Comparison of ENCODE assay signal across 17 cellular contexts in genomic region chr19:50882188-50882587, GRCh38. TPM values are rescaled to one million over a fixed set of nuclear protein-coding genes. Genes with fewer than 3 reads are reported as not detected.
DNase-seq lines count a peak whose midpoint lies in the region; ATAC-seq and TF ChIP-seq lines count a peak whose summit lies in the region.
"Had no signal": no experiment of that assay in that cellular context is flagged by ENCODE, and none has a peak within 500 bp of the region (broad histone marks: within the 10 kb centered on the region; RNA-seq: fewer than 3 reads in every experiment).

No MANE protein-coding gene starts in this region.

- DNase-seq in HCT116 (ENCODE audit: low read depth, low spot score) (no peak), OCI-LY7 (ENCODE audit: low spot score) (no peak), foreskin keratinocyte (no peak), HCEC 1CT (no peak), MV-4-11 (lab: John Stamatoyannopoulos, UW) (no peak)
- DNase-seq: GOT3, IMR-90, NCI-H1694, NCI-H2171, NCI-H446 treated with DMSO at 0.1 percent for 48 hours, NCI-H82, RPMI8226, SJCRH30 had no signal

- ATAC-seq in HCT116: peak; percentile 81
- no peak for ATAC-seq in foreskin keratinocyte
- ATAC-seq in HG03108 (IDR thresholded peaks at IDR 0.05; ENCODE audit: unreplicated experiment): no peak

- RAD21 ChIA-PET in HCT116 (lab: Charles Lee; ENCODE audit: low non-redundant PET in 1 of 2, low total read pairs in 2 of 2, uncharacterized antibody in 2 of 2, unreplicated experiment in 2 of 2): interaction anchor here in 1 of 2 experiments (0.9 kb wide), 1 partner anchor 40 kb away, joined by 4 read pairs; no protein-coding TSS in a partner anchor

- no peak overlapping the region for H3K9ac ChIP-seq in HCT116 (ENCODE audit: low read length)
- H3K9ac ChIP-seq: BLaER1 treated with 17β-estradiol and CSF1 and Interleukin-3, amounts not matched to agents 10 nM and 100 nM had no signal

- H3K9me2 ChIP-seq in DOHH2 (replicated peaks; ENCODE audit: control insufficient read depth, low read length) (no peaks in the 10 kb centered on the region), HCT116 (ENCODE audit: insufficient read depth) (no peaks in the 10 kb centered on the region), OCI-LY7 (ENCODE audit: insufficient read depth, low read length) (no peaks in the 10 kb centered on the region)

- H4K20me1 ChIP-seq in DOHH2 (ENCODE audit: control insufficient read depth, insufficient read depth, low read depth, low read length) (no peaks in the 10 kb centered on the region), HCT116 (ENCODE audit: insufficient read depth) (no peaks in the 10 kb centered on the region), OCI-LY7 (ENCODE audit: insufficient read depth, low read length) (no peaks in the 10 kb centered on the region)
- H4K20me1 ChIP-seq: BLaER1 treated with 17β-estradiol and CSF1 and Interleukin-3, amounts not matched to agents 10 nM and 100 nM had no signal

- H3K9me3 ChIP-seq in DOHH2 (ENCODE audit: control insufficient read depth, insufficient read depth, low read length) (no peaks in the 10 kb centered on the region), HCT116 (ENCODE audit: control insufficient read depth in 1 of 2, insufficient read depth in 1 of 2, low read depth in 1 of 2, low read length in 2 of 2) (no peaks in the 10 kb centered on the region), OCI-LY7 (ENCODE audit: low read length) (no peaks in the 10 kb centered on the region)
- H3K9me3 ChIP-seq: BLaER1 treated with 17β-estradiol and CSF1 and Interleukin-3, amounts not matched to agents 10 nM and 100 nM; SJCRH30 had no signal

- CTCF ChIA-PET in HCT116 (lab: Charles Lee): no interaction called here
- CTCF ChIA-PET in OCI-LY7 (lab: Charles Lee; ENCODE audit: unreplicated experiment): no interaction called here

- H3K4me2 ChIP-seq in DOHH2 (ENCODE audit: low read length) (no peak overlapping the region), HCT116 (ENCODE audit: low read length) (no peak overlapping the region), OCI-LY7 (ENCODE audit: low read length) (no peak overlapping the region)
- H3K4me2 ChIP-seq: BLaER1 treated with 17β-estradiol and CSF1 and Interleukin-3, amounts not matched to agents 10 nM and 100 nM had no signal

- H2AFZ ChIP-seq in HCT116 (ENCODE audit: low read depth, low read length, poor library complexity, severe bottlenecking) (no peak overlapping the region), OCI-LY7 (ENCODE audit: low read length) (no peak overlapping the region)

- TF ChIP-seq POLR2A in HCT116 (IDR thresholded peaks at IDR 0.05; ENCODE audit: borderline replicate concordance, extremely low read depth, insufficient read depth, insufficient read length): no peak

- no peaks in the 10 kb centered on the region for H3K36me3 ChIP-seq in DOHH2 (ENCODE audit: control insufficient read depth, low read length)
- H3K36me3 ChIP-seq in HCT116 (ENCODE audit: control insufficient read depth in 1 of 2, insufficient read depth in 2 of 2, low read length in 2 of 2): no peaks in the 10 kb centered on the region
- no peaks in the 10 kb centered on the region for H3K36me3 ChIP-seq in OCI-LY7 (ENCODE audit: insufficient read depth, low read length)
- H3K36me3 ChIP-seq: BLaER1 treated with 17β-estradiol and CSF1 and Interleukin-3, amounts not matched to agents 10 nM and 100 nM; SJCRH30 had no signal

- H3K27me3 ChIP-seq in DOHH2 (ENCODE audit: control insufficient read depth, low read length) (peaks cover 30% of the 10 kb centered on the region), HCT116 (ENCODE audit: insufficient read depth, low read length) (peaks cover 22% of the 10 kb centered on the region; the same call in 1 of the 2 replicates), foreskin keratinocyte (peaks cover 24% of the 10 kb centered on the region)
- H3K27me3 ChIP-seq: BLaER1 treated with 17β-estradiol and CSF1 and Interleukin-3, amounts not matched to agents 10 nM and 100 nM had no signal

- H3K4me1 ChIP-seq in DOHH2 (ENCODE audit: control insufficient read depth, low read length) (no peaks in the 10 kb centered on the region), HCT116 (ENCODE audit: control insufficient read depth in 1 of 2, insufficient read depth in 2 of 2, low read length in 2 of 2) (no peaks in the 10 kb centered on the region; a peak in 1 of 4 replicates), OCI-LY7 (ENCODE audit: insufficient read depth, low read length, poor library complexity, severe bottlenecking) (no peaks in the 10 kb centered on the region), foreskin keratinocyte (no peaks in the 10 kb centered on the region)
- H3K4me1 ChIP-seq: BLaER1 treated with 17β-estradiol and CSF1 and Interleukin-3, amounts not matched to agents 10 nM and 100 nM; SJCRH30 had no signal

- peak; percentile 54 for TF ChIP-seq CTCF in DOHH2 (IDR thresholded peaks at IDR 0.05; ENCODE audit: low read depth, low read length, poor library complexity, severe bottlenecking)
- TF ChIP-seq CTCF in HCT116 (IDR thresholded peaks at IDR 0.05 in 2 of 3, conservative IDR thresholded peaks at IDR 0.05 in 1 of 3; ENCODE audit: borderline replicate concordance in 1 of 3, insufficient read depth in 1 of 3, low read depth in 2 of 3, low read length in 2 of 3): peak; percentile 19 to 42 (median 39); a peak in 3 of 6 replicates
- TF ChIP-seq CTCF in OCI-LY7 (conservative IDR thresholded peaks at IDR 0.05; ENCODE audit: low read length): peak; percentile 58
- TF ChIP-seq CTCF in foreskin keratinocyte (conservative IDR thresholded peaks at IDR 0.05): peak; percentile 20

- intact Hi-C loops in HCT116 (cut with micrococcal nuclease) (no loop called here), OCI-LY7 (cut with micrococcal nuclease; ENCODE audit: unreplicated experiment) (no loop called here)

- BruUV-seq in HCT116 (replicated peaks; lab: Mats Ljungman, UMichigan) (no TSS peak), OCI-LY7 (replicated peaks; lab: Mats Ljungman, UMichigan) (no TSS peak)

- H3F3A ChIP-seq in DOHH2 (ENCODE audit: control insufficient read depth, insufficient read depth): no peaks in the 10 kb centered on the region

- H3K27ac ChIP-seq in DOHH2 (ENCODE audit: low read depth, low read length): no peak overlapping the region
- no peak overlapping the region for H3K27ac ChIP-seq in HCT116 (ENCODE audit: low read depth, low read length)
- H3K27ac ChIP-seq in OCI-LY7 (ENCODE audit: low read depth, low read length, poor library complexity, severe bottlenecking): no peak overlapping the region
- H3K27ac ChIP-seq in foreskin keratinocyte: no peak overlapping the region
- H3K27ac ChIP-seq: BLaER1 treated with 17β-estradiol and CSF1 and Interleukin-3, amounts not matched to agents 10 nM and 100 nM; SJCRH30 had no signal

- H3K79me2 ChIP-seq in DOHH2 (ENCODE audit: control insufficient read depth, low read length) (no peaks in the 10 kb centered on the region), HCT116 (ENCODE audit: insufficient read depth, low read length) (no peaks in the 10 kb centered on the region), OCI-LY7 (ENCODE audit: insufficient read depth, low read depth, low read length) (no peaks in the 10 kb centered on the region)

- H3K4me3 ChIP-seq in DOHH2 (ENCODE audit: low read length) (no peak overlapping the region), HCT116 (replicated peaks in 1 of 2; ENCODE audit: low read depth in 1 of 2, low read length in 2 of 2) (no peak overlapping the region), OCI-LY7 (ENCODE audit: low read depth, low read length, poor library complexity, severe bottlenecking) (no peak overlapping the region)
- H3K4me3 ChIP-seq: BLaER1 treated with 17β-estradiol and CSF1 and Interleukin-3, amounts not matched to agents 10 nM and 100 nM; SJCRH30 had no signal

- peak; percentile 29; the same call in 1 of the 2 replicates for TF ChIP-seq RAD21 in HCT116 (IDR thresholded peaks at IDR 0.05; ENCODE audit: low read depth)

- POLR2A ChIA-PET in HCT116 (lab: Charles Lee): interaction anchor here (1.0 kb wide), 1 partner anchor 43 kb away, joined by 3 read pairs; no protein-coding TSS in a partner anchor
- POLR2A ChIA-PET in OCI-LY7 (lab: Charles Lee): no interaction called here

TF ChIP-seq in HCT116, 20 proteins besides CTCF, POLR2A, EP300 and RAD21:
- TF ChIP-seq CBX3 (IDR thresholded peaks at IDR 0.05; ENCODE audit: low read depth) (no peak), EZH2 (IDR thresholded peaks at IDR 0.05) (no peak), TCF7L2 (IDR thresholded peaks at IDR 0.05; ENCODE audit: borderline replicate concordance, extremely low read depth, insufficient read depth, insufficient read length) (no peak)
TF ChIP-seq in HCT116: peak in this region for 0.

RNA-seq across cellular contexts. Expression of gene KLK2, which starts 8.9 kb away (rescaled TPM):
- total RNA-seq in HCT116 (2021; ENCODE audit: unreplicated experiment) (not detected), OCI-LY7 (2022) (not detected in 2 replicates), foreskin keratinocyte (not detected in 2 replicates)
- polyA plus RNA-seq in HCT116 (2012): not detected in 2 replicates
- not detected in 2 replicates for total RNA-seq in OCI-LY7 (2014; rRNA removed; shearing (Covaris generic))
- polyA plus RNA-seq in foreskin keratinocyte: not detected in 2 replicates
- total RNA-seq: IMR-90, SJCRH30 had no signal
- polyA plus RNA-seq: IMR-90 had no signal

RNA-seq across cellular contexts. Expression of gene KLK3, which starts 27.5 kb away (rescaled TPM):
- total RNA-seq in HCT116 (2021; ENCODE audit: unreplicated experiment): not detected
- 0.07 TPM in 1 of 2 replicates, not detected in the other for polyA plus RNA-seq in HCT116 (2012)
- not detected in 2 replicates for total RNA-seq in OCI-LY7 (2014; rRNA removed; shearing (Covaris generic))
- total RNA-seq in OCI-LY7 (2022): not detected in 2 replicates
- total RNA-seq in foreskin keratinocyte: not detected in 2 replicates
- polyA plus RNA-seq in foreskin keratinocyte: not detected in 2 replicates
- total RNA-seq: IMR-90; SJCRH30; T-helper 2 cell treated with Interferon-gamma antibody and Interleukin-4, amounts not matched to agents 100 ng/mL and 5 ng/mL, for 36 hours had no signal
- polyA plus RNA-seq: IMR-90 had no signal

RNA-seq across cellular contexts. Expression of gene KLK4, which starts 29.0 kb away (rescaled TPM):
- 0.84 TPM for total RNA-seq in HCT116 (2021; ENCODE audit: unreplicated experiment)
- polyA plus RNA-seq in HCT116 (2012): 0.65 and 0.70 TPM in 2 replicates
- not detected in 2 replicates for total RNA-seq in OCI-LY7 (2014; rRNA removed; shearing (Covaris generic))
- not detected in 2 replicates for total RNA-seq in OCI-LY7 (2022)
- not detected in 2 replicates for total RNA-seq in foreskin keratinocyte
- not detected in 2 replicates for polyA plus RNA-seq in foreskin keratinocyte
- total RNA-seq: IMR-90; T-helper 2 cell treated with Interferon-gamma antibody and Interleukin-4, amounts not matched to agents 100 ng/mL and 5 ng/mL, for 36 hours had no signal
- polyA plus RNA-seq: IMR-90 had no signal

RNA-seq across cellular contexts. Expression of gene KLK15, which starts 48.8 kb away (rescaled TPM):
- not detected for total RNA-seq in HCT116 (2021; ENCODE audit: unreplicated experiment)
- 0.17 and 0.39 TPM in 2 replicates for polyA plus RNA-seq in HCT116 (2012)
- not detected in 2 replicates for total RNA-seq in OCI-LY7 (2014; rRNA removed; shearing (Covaris generic))
- not detected in 2 replicates for total RNA-seq in OCI-LY7 (2022)
- not detected in 2 replicates for total RNA-seq in foreskin keratinocyte
- not detected in 2 replicates for polyA plus RNA-seq in foreskin keratinocyte
- total RNA-seq: IMR-90; SJCRH30; T-helper 2 cell treated with Interferon-gamma antibody and Interleukin-4, amounts not matched to agents 100 ng/mL and 5 ng/mL, for 36 hours had no signal
- polyA plus RNA-seq: IMR-90 had no signal

RNA-seq across cellular contexts. Expression of gene KLK1, which starts 58.6 kb away (rescaled TPM):
- total RNA-seq in HCT116 (2021; ENCODE audit: unreplicated experiment): 3.3 TPM
- 4.4 and 4.9 TPM in 2 replicates for polyA plus RNA-seq in HCT116 (2012)
- not detected in 2 replicates for total RNA-seq in OCI-LY7 (2014; rRNA removed; shearing (Covaris generic))
- 3.4 and 5.1 TPM in 2 replicates for total RNA-seq in OCI-LY7 (2022)
- total RNA-seq in foreskin keratinocyte: 1.1 and 1.3 TPM in 2 replicates
- 3.9 and 5.0 TPM in 2 replicates for polyA plus RNA-seq in foreskin keratinocyte
- total RNA-seq: IMR-90 had no signal
- polyA plus RNA-seq: IMR-90 had no signal
